ENCODE assay signal across 13 cellular contexts in the genomic region with DNA sequence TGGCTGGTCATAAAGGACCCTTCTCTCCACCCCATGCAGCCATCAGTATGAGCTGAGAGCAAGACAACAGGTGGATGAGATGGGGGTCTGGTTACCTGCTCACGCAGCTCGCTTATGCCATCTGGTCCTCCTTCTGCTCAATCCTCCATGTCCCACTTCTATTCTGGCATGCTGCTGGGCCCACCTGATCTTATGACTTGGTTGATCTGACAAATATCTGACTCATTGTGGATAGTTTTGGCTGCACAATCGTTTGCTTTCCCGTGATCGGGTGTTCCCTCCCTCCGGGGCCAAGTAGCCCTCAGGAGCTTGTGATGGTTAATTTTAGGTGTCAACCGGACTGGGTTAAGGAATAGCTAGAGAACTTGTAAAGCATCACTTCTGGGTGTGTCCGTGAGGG.
"Had no signal": no experiment of that assay in that cellular context is flagged by ENCODE, and none has a peak within 500 bp of the region (broad histone marks: within the 10 kb centered on the region; RNA-seq: fewer than 3 reads in every experiment).

No MANE protein-coding gene starts in this region.

- DNase-seq: activated CD4-positive, alpha-beta T cell treated with anti-CD3 and anti-CD28 coated beads, Interleukin-2, amount 50 U/mL, for 48 hours; activated CD8-positive, alpha-beta memory T cell treated with anti-CD3 and anti-CD28 coated beads, Interleukin-2, amount 10 ng/mL, durations not matched to agents 7 days and 5 days; head of caudate nucleus; nephron progenitor cell; retina; spleen; stimulated activated CD4-positive, alpha-beta T cell treated with anti-CD3 and anti-CD28 coated beads, Interleukin-4, amount 100 ng/mL, for 4 hours; upper lobe of left lung had no signal

- H3K4me3 ChIP-seq: cardiac muscle cell, lung, spleen, thoracic aorta, upper lobe of left lung had no signal

- H3K27me3 ChIP-seq: upper lobe of left lung had no signal

- H3K4me1 ChIP-seq: spleen, upper lobe of left lung had no signal

- H3K27ac ChIP-seq: cardiac muscle cell, epithelial cell of prostate, spleen, thoracic aorta, upper lobe of left lung had no signal

- H3K36me3 ChIP-seq: cardiac muscle cell, spleen, thoracic aorta, upper lobe of left lung had no signal

- ATAC-seq: activated CD8-positive, alpha-beta memory T cell treated with anti-CD3 and anti-CD28 coated beads, Interleukin-2, amount 10 ng/mL, durations not matched to agents 7 days and 5 days; stimulated activated memory B cell treated with anti-CD40 and anti-IgM and Interleukin-4, amounts not matched to agents 10 μg/mL and 1 μg/mL and 100 μg/mL, for 72 hours had no signal
